Comparison of ENCODE assay signal across 22 cellular contexts in the genomic region with DNA sequence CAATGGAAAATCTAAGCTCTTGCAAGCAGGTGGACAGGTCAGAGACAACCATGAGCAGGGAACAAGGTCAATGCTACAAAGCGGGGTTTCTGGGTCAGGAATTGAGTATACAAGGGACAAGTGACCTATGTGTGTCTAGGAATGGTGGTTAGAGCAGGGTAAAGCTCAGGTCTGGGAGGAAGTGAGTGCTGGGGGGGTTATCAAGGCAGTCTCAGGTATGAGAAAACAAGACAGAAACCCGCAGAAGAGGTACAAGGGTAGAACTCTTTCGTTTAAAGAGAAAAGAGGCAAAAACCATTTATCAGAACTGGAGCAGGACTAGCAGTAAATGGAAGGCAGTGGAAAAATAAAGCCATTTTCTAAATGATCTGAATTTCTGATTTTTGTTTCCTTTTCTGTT.
"Had no signal": no experiment of that assay in that cellular context is flagged by ENCODE, and none has a peak within 500 bp of the region (broad histone marks: within the 10 kb centered on the region; RNA-seq: fewer than 3 reads in every experiment).

No MANE protein-coding gene starts in this region.

- H3K4me3 ChIP-seq: MG63, SJSA1, SK-N-MC had no signal

- H3K27ac ChIP-seq: HL-60, SJSA1, SK-N-MC had no signal

- H3K36me3 ChIP-seq: MG63, SJSA1 had no signal

- DNase-seq: Karpas-422, KG1, MG63, NCI-H1092, NCI-H1105 treated with DMSO at 0.1 percent for 48 hours, NCI-H1417 treated with DMSO at 0.1 percent for 48 hours, NCI-H1694 treated with DMSO at 0.1 percent for 48 hours, NCI-H1930, NCI-H2081, NCI-H2107, NCI-H2227 treated with DMSO at 0.1 percent for 48 hours, NCI-H524, NCI-H526 treated with DMSO at 0.1 percent for 48 hours, NCI-H748 treated with DMSO at 0.1 percent for 48 hours, Right ventricle myocardium superior, RPMI8226, SIG-M5 had no signal

- FAIRE-seq: HTR-8/SVneo, RCC 7860 had no signal

- H3K4me1 ChIP-seq: SJSA1 had no signal

- H3K9me3 ChIP-seq: MG63, SJSA1 had no signal

- H3K27me3 ChIP-seq: MG63, SJSA1 had no signal
